Comparison of ENCODE assay signal across 13 cellular contexts in the genomic region with DNA sequence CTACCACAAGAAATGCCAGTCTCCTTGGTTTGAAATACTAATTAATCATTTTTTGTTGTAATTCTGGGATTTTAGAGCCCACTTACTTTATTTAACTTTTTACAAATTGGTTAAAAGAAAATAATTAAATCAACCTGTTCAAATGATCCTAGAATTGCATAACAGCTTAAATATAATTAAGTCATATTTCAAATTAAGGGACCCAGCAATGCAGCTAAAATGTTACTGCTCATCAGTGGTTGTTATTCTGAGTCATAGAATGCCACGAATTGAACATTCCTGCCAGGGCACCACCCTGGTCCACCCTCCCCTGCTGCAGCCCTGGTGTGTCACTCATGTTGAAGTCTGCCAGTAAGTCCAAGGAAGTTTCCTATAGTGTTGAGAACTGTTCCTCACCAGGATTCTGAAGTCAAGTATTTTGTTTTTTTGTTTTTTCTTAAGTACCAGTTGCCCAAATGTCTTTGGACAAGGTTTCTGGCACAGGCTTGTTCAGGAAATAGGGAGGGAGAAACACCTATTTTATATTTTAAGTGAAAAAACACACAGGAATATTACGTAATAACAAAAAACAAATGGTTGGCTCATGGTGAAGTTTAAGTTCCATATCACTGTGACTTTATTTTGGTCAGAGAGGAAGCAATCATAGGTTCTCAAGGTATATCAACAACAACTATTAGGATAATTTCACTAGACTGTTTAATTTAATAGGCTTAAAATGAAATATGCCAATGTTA. TPM values are rescaled to one million over a fixed set of nuclear protein-coding genes. Genes with fewer than 3 reads are reported as not detected.
DNase-seq lines count a peak whose midpoint lies in the region; ATAC-seq and TF ChIP-seq lines count a peak whose summit lies in the region.
"Had no signal": no experiment of that assay in that cellular context is flagged by ENCODE, and none has a peak within 500 bp of the region (broad histone marks: within the 10 kb centered on the region; RNA-seq: fewer than 3 reads in every experiment).

No MANE protein-coding gene starts in this region.

- CTCF ChIA-PET in CD8-positive, alpha-beta T cell (lab: Charles Lee): no interaction called here

- POLR2A ChIA-PET in CD8-positive, alpha-beta T cell (lab: Charles Lee): no interaction called here

- H3K27me3 ChIP-seq in foreskin keratinocyte (no peaks in the 10 kb centered on the region), upper lobe of right lung (no peaks in the 10 kb centered on the region)
- H3K27me3 ChIP-seq in CD8-positive, alpha-beta T cell (ENCODE audit: insufficient read depth, low read length): no peaks in the 10 kb centered on the region
- H3K27me3 ChIP-seq: tibial nerve had no signal

- DNase-seq in Right ventricle myocardium superior (peak; percentile 38), cardiac septum (ENCODE audit: low spot score) (no peak), SW480 (ENCODE audit: low spot score) (peak; percentile 70), foreskin keratinocyte (peak; percentile 56 to 82), upper lobe of right lung (no peak)
- DNase-seq in activated effector memory CD4-positive, alpha-beta T cell treated with anti-CD3 and anti-CD28 coated beads, Interleukin-2, amount 50 U/mL, for 16 hours: no peak
- no peak for DNase-seq in CD8-positive, alpha-beta T cell
- DNase-seq: ACHN, DND-41, NCI-H1417 treated with DMSO at 0.1 percent for 48 hours, retina had no signal

- intact Hi-C loops in Right ventricle myocardium superior (cut with DNase I): loop anchor here (10.0 kb wide), 1 partner anchor 89 kb away; no protein-coding TSS in a partner anchor
- intact Hi-C loops in cardiac septum (cut with DNase I): loop anchor here (10.0 kb wide), 1 partner anchor 321 kb away; a partner anchor contains a TSS
- intact Hi-C loops in upper lobe of right lung (cut with DNase I): no loop called here
- intact Hi-C loops in CD8-positive, alpha-beta T cell (cut with DNase I, micrococcal nuclease): no loop called here

- no peak overlapping the region for H3K27ac Mint-ChIP-seq in CD8-positive, alpha-beta T cell

- no peaks in the 10 kb centered on the region for H3K9me3 ChIP-seq in upper lobe of right lung
- H3K9me3 ChIP-seq in CD8-positive, alpha-beta T cell (ENCODE audit: low read length): no peaks in the 10 kb centered on the region
- H3K9me3 ChIP-seq: tibial nerve had no signal

- H3K4me1 Mint-ChIP-seq in CD8-positive, alpha-beta T cell (ENCODE audit: low read depth): peaks cover 16% of the 10 kb centered on the region

- H3K4me1 ChIP-seq in foreskin keratinocyte: peaks cover 11% of the 10 kb centered on the region
- H3K4me1 ChIP-seq in upper lobe of right lung: peaks cover 7% of the 10 kb centered on the region
- H3K4me1 ChIP-seq in CD8-positive, alpha-beta T cell (ENCODE audit: insufficient read depth, low read length): peaks cover 8% of the 10 kb centered on the region

- H3K4me3 ChIP-seq in upper lobe of right lung: no peak overlapping the region
- H3K4me3 ChIP-seq in CD8-positive, alpha-beta T cell (ENCODE audit: low read depth, low read length): no peak overlapping the region
- H3K4me3 ChIP-seq: tibial nerve had no signal

- H3K36me3 ChIP-seq in upper lobe of right lung: no peaks in the 10 kb centered on the region
- H3K36me3 ChIP-seq in CD8-positive, alpha-beta T cell (ENCODE audit: insufficient read depth, low read length): no peaks in the 10 kb centered on the region
- H3K36me3 ChIP-seq: tibial nerve had no signal

- ATAC-seq in Right ventricle myocardium superior (ENCODE audit: poor library complexity): no peak
- ATAC-seq in foreskin keratinocyte: peak; percentile 70
- ATAC-seq in upper lobe of right lung: peak; percentile 8
- no peak for ATAC-seq in CD8-positive, alpha-beta T cell
- no peak for ATAC-seq in GM18868 (IDR thresholded peaks at IDR 0.05; ENCODE audit: unreplicated experiment)

- no peaks in the 10 kb centered on the region for H3K27me3 Mint-ChIP-seq in CD8-positive, alpha-beta T cell (ENCODE audit: low read depth)

- H3K9me3 Mint-ChIP-seq in CD8-positive, alpha-beta T cell: no peaks in the 10 kb centered on the region

- H3K36me3 Mint-ChIP-seq in CD8-positive, alpha-beta T cell: peaks cover 2% of the 10 kb centered on the region

- H3K27ac ChIP-seq in foreskin keratinocyte (peak overlapping the region; percentile 5), upper lobe of right lung (no peak overlapping the region)
- H3K27ac ChIP-seq in CD8-positive, alpha-beta T cell (ENCODE audit: low read depth, low read length): no peak overlapping the region
- H3K27ac ChIP-seq: tibial nerve had no signal

- TF ChIP-seq CTCF in foreskin keratinocyte (conservative IDR thresholded peaks at IDR 0.05) (no peak), upper lobe of right lung (IDR thresholded peaks at IDR 0.05) (no peak)
- no peak for TF ChIP-seq CTCF in CD8-positive, alpha-beta T cell (IDR thresholded peaks at IDR 0.05)

- no peak overlapping the region for H3K4me3 Mint-ChIP-seq in CD8-positive, alpha-beta T cell

RNA-seq across cellular contexts. Expression of a gene that starts 4.3 kb away (rescaled TPM):
- total RNA-seq in Right ventricle myocardium superior (23.6 TPM), cardiac septum (40.3 TPM), foreskin keratinocyte (2.5 and 7.6 TPM in 2 replicates), upper lobe of right lung (94.8 TPM)
- 0.36 and 0.84 TPM in 2 replicates for polyA plus RNA-seq in foreskin keratinocyte
- 1 to 10 TPM; 4.6 to 7.3 TPM for total RNA-seq in CD8-positive, alpha-beta T cell

RNA-seq across cellular contexts. Expression of a gene that starts 4.3 kb away (rescaled TPM):
- 16.9 TPM for total RNA-seq in Right ventricle myocardium superior
- total RNA-seq in cardiac septum: 29.3 TPM
- total RNA-seq in foreskin keratinocyte: 16.2 and 17.1 TPM in 2 replicates
- polyA plus RNA-seq in foreskin keratinocyte: 21.4 and 22.3 TPM in 2 replicates
- total RNA-seq in upper lobe of right lung: 41.3 TPM
- 10 to 100 TPM; 13.4 to 13.7 TPM for total RNA-seq in CD8-positive, alpha-beta T cell

Comparison
In these comparisons a context has a peak if more than half of its experiments do, and no peak if none do; other contexts are left out.
1. DNase-seq: peak in Right ventricle myocardium superior (single experiment), SW480 (single experiment) and foreskin keratinocyte (2 of 2); none in cardiac septum (single experiment), upper lobe of right lung (single experiment), activated effector memory CD4-positive, alpha-beta T cell treated with anti-CD3 and anti-CD28 coated beads, Interleukin-2, amount 50 U/mL, for 16 hours (single experiment) and CD8-positive, alpha-beta T cell (0 of 7).
2. ATAC-seq: peak in foreskin keratinocyte (single experiment) and upper lobe of right lung (single experiment); none in Right ventricle myocardium superior (single experiment), CD8-positive, alpha-beta T cell (single experiment) and GM18868 (single experiment).
3. intact Hi-C loops: an anchor here in Right ventricle myocardium superior (10.0 kb wide) and cardiac septum (10.0 kb wide); none called in upper lobe of right lung and CD8-positive, alpha-beta T cell.